ENCODE assay signal across 18 cellular contexts in genomic region chr4:83348074-83348473, GRCh38. TPM values are rescaled to one million over a fixed set of nuclear protein-coding genes. Genes with fewer than 3 reads are reported as not detected.
DNase-seq lines count a peak whose midpoint lies in the region; ATAC-seq and FAIRE-seq lines count a peak whose summit lies in the region.
"Had no signal": no experiment of that assay in that cellular context is flagged by ENCODE, and none has a peak within 500 bp of the region (broad histone marks: within the 10 kb centered on the region; RNA-seq: fewer than 3 reads in every experiment).

No MANE protein-coding gene starts in this region.

- H3K9me3 Mint-ChIP-seq in activated naive CD8-positive, alpha-beta T cell (ENCODE audit: low read depth) = peaks cover 4% of the 10 kb centered on the region
- H3K9me3 Mint-ChIP-seq in activated naive CD8-positive, alpha-beta T cell treated with anti-CD3 and anti-CD28 coated beads for 36 hours = peaks cover 19% of the 10 kb centered on the region

- H3K27me3 Mint-ChIP-seq in activated naive CD8-positive, alpha-beta T cell = no peaks in the 10 kb centered on the region
- peaks cover 7% of the 10 kb centered on the region for H3K27me3 Mint-ChIP-seq in activated naive CD8-positive, alpha-beta T cell treated with anti-CD3 and anti-CD28 coated beads for 36 hours
- H3K27me3 Mint-ChIP-seq: B cell had no signal

- FAIRE-seq in GM18507 (lab: Jason Lieb, UNC) = peak; percentile 26
- FAIRE-seq: A204.1, G401.6, GM19239 had no signal

- peak overlapping the region; percentile 70 for H3K27ac Mint-ChIP-seq in activated naive CD8-positive, alpha-beta T cell
- no peak overlapping the region for H3K27ac Mint-ChIP-seq in activated naive CD8-positive, alpha-beta T cell treated with anti-CD3 and anti-CD28 coated beads for 36 hours
- H3K27ac Mint-ChIP-seq: B cell; CD8-positive, alpha-beta T cell; GM23338; H9 had no signal

- no peak overlapping the region for H3K4me3 Mint-ChIP-seq in activated naive CD8-positive, alpha-beta T cell
- no peak overlapping the region for H3K4me3 Mint-ChIP-seq in activated naive CD8-positive, alpha-beta T cell treated with anti-CD3 and anti-CD28 coated beads for 36 hours
- H3K4me3 Mint-ChIP-seq: B cell; CD8-positive, alpha-beta T cell; GM23338; H9 had no signal

- DNase-seq in activated naive CD8-positive, alpha-beta T cell treated with anti-CD3 and anti-CD28 coated beads for 36 hours = no peak
- DNase-seq in GM18507 (ENCODE audit: extremely low spot score, insufficient read length, low read depth) (no peak), left lobe of liver (ENCODE audit: low spot score) (no peak)
- DNase-seq: Caco-2; CD4-positive, CD25-positive, alpha-beta regulatory T cell; CD8-positive, alpha-beta T cell; DMS153; DND-41; H9 had no signal

- peaks cover 21% of the 10 kb centered on the region for H3K4me1 Mint-ChIP-seq in activated naive CD8-positive, alpha-beta T cell (ENCODE audit: low read depth)
- H3K4me1 Mint-ChIP-seq in activated naive CD8-positive, alpha-beta T cell treated with anti-CD3 and anti-CD28 coated beads for 36 hours = peaks cover 17% of the 10 kb centered on the region
- H3K4me1 Mint-ChIP-seq: GM23338, H9 had no signal

- peak; percentile 13 for ATAC-seq in esophagus mucosa
- ATAC-seq in left lobe of liver = no peak
- ATAC-seq in GM19463 (IDR thresholded peaks at IDR 0.05; ENCODE audit: unreplicated experiment) = no peak
- ATAC-seq: CD8-positive, alpha-beta T cell; GM23338; HCT116 had no signal

- peaks cover 4% of the 10 kb centered on the region for H3K36me3 Mint-ChIP-seq in activated naive CD8-positive, alpha-beta T cell
- peaks cover 9% of the 10 kb centered on the region for H3K36me3 Mint-ChIP-seq in activated naive CD8-positive, alpha-beta T cell treated with anti-CD3 and anti-CD28 coated beads for 36 hours
- H3K36me3 Mint-ChIP-seq: CD8-positive, alpha-beta T cell had no signal

RNA-seq across cellular contexts. Expression of gene HPSE, which starts 13.4 kb away (rescaled TPM):
- 1 to 10 TPM; 6.5 to 7.8 TPM for total RNA-seq in activated naive CD8-positive, alpha-beta T cell treated with anti-CD3 and anti-CD28 coated beads for 36 hours
- total RNA-seq in esophagus mucosa (15.4 TPM), left lobe of liver (0.75 TPM)
